ENCODE assay signal across 8 cellular contexts in the genomic region with DNA sequence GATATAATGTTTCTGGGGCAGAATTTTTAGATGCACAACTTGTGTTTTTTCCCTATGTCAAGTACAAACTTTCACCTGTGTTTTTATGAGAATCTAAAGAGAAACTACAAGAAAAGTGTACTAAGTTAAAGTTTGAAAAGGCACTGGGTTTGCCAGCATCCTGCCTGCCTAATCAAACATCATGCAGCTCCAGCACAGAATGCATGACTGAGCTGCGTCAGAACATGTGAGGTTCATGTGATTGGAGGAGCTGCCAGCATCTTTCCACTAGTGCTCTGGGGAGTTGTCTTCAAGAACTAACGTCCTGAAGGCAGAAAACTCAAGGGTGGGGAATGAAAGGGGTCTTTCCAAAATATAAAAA. TPM values are rescaled to one million over a fixed set of nuclear protein-coding genes. Genes with fewer than 3 reads are reported as not detected.
DNase-seq lines count a peak whose midpoint lies in the region; ATAC-seq, FAIRE-seq and TF ChIP-seq lines count a peak whose summit lies in the region.

No MANE protein-coding gene starts in this region.

- peaks cover 55% of the 10 kb centered on the region for H3K4me1 Mint-ChIP-seq in activated T-cell treated with anti-CD3 and anti-CD28 coated beads, Interleukin-2, amount 50 U/mL, for 4 hours (ENCODE audit: low read depth)
- no peaks in the 10 kb centered on the region for H3K4me1 Mint-ChIP-seq in type B pancreatic cell (ENCODE audit: unreplicated experiment)

- no peaks in the 10 kb centered on the region for H3K27me3 Mint-ChIP-seq in activated T-cell treated with anti-CD3 and anti-CD28 coated beads, Interleukin-2, amount 50 U/mL, for 4 hours (ENCODE audit: low read depth)
- no peaks in the 10 kb centered on the region for H3K27me3 Mint-ChIP-seq in type B pancreatic cell

- peak overlapping the region; percentile 41 for H2AFZ ChIP-seq in keratinocyte (ENCODE audit: control insufficient read depth, low read length)

- peak; percentile 85 for FAIRE-seq in keratinocyte (lab: Jason Lieb, UNC)

- CTCF ChIA-PET in RWPE1 (lab: Yijun Ruan, JAX) = interaction anchor here (0.6 kb wide), 1 partner anchor 64 kb away, joined by 3 read pairs; no protein-coding TSS in a partner anchor

- POLR2A ChIA-PET in RWPE1 (lab: Yijun Ruan, JAX; ENCODE audit: low non-redundant PET) = no interaction called here

- H3K9me3 Mint-ChIP-seq in activated T-cell treated with anti-CD3 and anti-CD28 coated beads, Interleukin-2, amount 50 U/mL, for 4 hours = no peaks in the 10 kb centered on the region
- H3K9me3 Mint-ChIP-seq in type B pancreatic cell = no peaks in the 10 kb centered on the region

- peak overlapping the region; percentile 36 for H3K4me2 ChIP-seq in keratinocyte (ENCODE audit: control insufficient read depth, extremely low read depth, insufficient read depth, low read depth, low read length)

- H3K27me3 ChIP-seq in keratinocyte (ENCODE audit: control insufficient read depth, extremely low read depth, insufficient read depth, low read length) = no peaks in the 10 kb centered on the region

- no peak overlapping the region for H3K27ac Mint-ChIP-seq in type B pancreatic cell

- TF ChIP-seq CTCF in keratinocyte (optimal IDR thresholded peaks at IDR 0.05 in 1 of 3, IDR thresholded peaks at IDR 0.05 in 1 of 3, conservative IDR thresholded peaks at IDR 0.05 in 1 of 3; ENCODE audit: extremely low read depth in 1 of 3, insufficient read depth in 2 of 3, low read length in 3 of 3) (no peak), type B pancreatic cell (conservative IDR thresholded peaks at IDR 0.05) (no peak), RWPE1 (conservative IDR thresholded peaks at IDR 0.05; ENCODE audit: low read depth) (no peak)

- H3K36me3 Mint-ChIP-seq in activated T-cell treated with anti-CD3 and anti-CD28 coated beads, Interleukin-2, amount 50 U/mL, for 4 hours (ENCODE audit: insufficient read depth) = no peaks in the 10 kb centered on the region
- H3K36me3 Mint-ChIP-seq in type B pancreatic cell = no peaks in the 10 kb centered on the region

- peaks cover 40% of the 10 kb centered on the region for H3K4me1 ChIP-seq in keratinocyte (ENCODE audit: control insufficient read depth, extremely low read depth, insufficient read depth, low read length)

- no peaks in the 10 kb centered on the region for H3K9me3 ChIP-seq in keratinocyte (ENCODE audit: control insufficient read depth, low read depth, low read length)

- H3K4me3 Mint-ChIP-seq in activated T-cell treated with anti-CD3 and anti-CD28 coated beads, Interleukin-2, amount 50 U/mL, for 4 hours = no peak overlapping the region
- no peak overlapping the region for H3K4me3 Mint-ChIP-seq in type B pancreatic cell

- no peak overlapping the region for H3K9ac ChIP-seq in keratinocyte (ENCODE audit: control insufficient read depth, extremely low read depth, insufficient read depth, low read length)

- H3K4me3 ChIP-seq in keratinocyte (ENCODE audit: control insufficient read depth in 2 of 3, extremely low read depth in 1 of 3, insufficient read depth in 2 of 3, low read depth in 1 of 3, low read length in 3 of 3) = no peak overlapping the region

- DNase-seq in AG08396 (ENCODE audit: low spot score) = peak; percentile 53
- DNase-seq in activated T-cell treated with anti-CD3 and anti-CD28 coated beads, Interleukin-2, amount 50 U/mL, for 4 hours = peak; percentile 17
- no peak for DNase-seq in keratinocyte (ENCODE audit: low read depth, low spot score)
- DNase-seq in NCI-H2107 (lab: John Stamatoyannopoulos, UW) = no peak
- no peak for DNase-seq in type B pancreatic cell (ENCODE audit: extremely low spot score, unreplicated experiment)
- DNase-seq in RWPE1 (ENCODE audit: low spot score) = no peak

- H3K9me1 ChIP-seq in keratinocyte (ENCODE audit: control insufficient read depth, extremely low read depth, insufficient read depth, low read length) = no peaks in the 10 kb centered on the region

- H3K36me3 ChIP-seq in keratinocyte (ENCODE audit: control insufficient read depth in 2 of 2, extremely low read depth in 1 of 2, insufficient read depth in 2 of 2, low read length in 2 of 2) = no peaks in the 10 kb centered on the region

- TF ChIP-seq POLR2A in GM19193 (IDR thresholded peaks at IDR 0.05; ENCODE audit: extremely low read depth, insufficient read depth, insufficient read length) = peak; percentile 30

- dilution Hi-C loops in keratinocyte (cut with MboI; ENCODE audit: extremely low pct_ligation_motif_present, low sequenced_read_pairs) = no loop called here

- H3K27ac ChIP-seq in keratinocyte (ENCODE audit: control insufficient read depth, insufficient read depth, low read length) (peak overlapping the region; percentile 41), RWPE1 (no peak overlapping the region)

- no peaks in the 10 kb centered on the region for H3K79me2 ChIP-seq in keratinocyte (ENCODE audit: control insufficient read depth, insufficient read depth, low read length)

- no peaks in the 10 kb centered on the region for H4K20me1 ChIP-seq in keratinocyte (ENCODE audit: control insufficient read depth, extremely low read depth, insufficient read depth, low read length)

- peak; percentile 62 for ATAC-seq in HG03159 (IDR thresholded peaks at IDR 0.05; ENCODE audit: unreplicated experiment)
- ATAC-seq in activated T-cell treated with anti-CD3 and anti-CD28 coated beads, Interleukin-2, amount 50 U/mL, for 4 hours = peak; percentile 27 to 42

RNA-seq across cellular contexts. Expression of a gene that starts 46.1 kb away (rescaled TPM):
- total RNA-seq in activated T-cell treated with anti-CD3 and anti-CD28 coated beads, Interleukin-2, amount 50 U/mL, for 4 hours = 10 to 100 TPM; 10.5 to 11.2 (median 10.8) TPM
- 17.2 to 20.5 TPM (median 19.6 TPM) in 3 replicates for polyA plus RNA-seq in keratinocyte
- 7.2 TPM for polyA plus RNA-seq in keratinocyte (2011; ENCODE audit: low read depth)
- polyA plus RNA-seq in keratinocyte (2011; cell fraction: cytosol; rRNA removed) = 7.8 and 16.1 TPM in 2 replicates
- polyA plus RNA-seq in keratinocyte (2011; cell fraction: nucleus; rRNA removed) = 33.6 and 39.6 TPM in 2 replicates
- 8.9 and 11.0 TPM in 2 replicates for polyA plus RNA-seq in keratinocyte (2012; ENCODE audit: low replicate concordance)
- 22.7 to 62.7 TPM (median 42.9 TPM) in 3 replicates for polyA minus RNA-seq in keratinocyte
- 13.0 TPM for polyA minus RNA-seq in keratinocyte (2011; cell fraction: cytosol; rRNA and poly(A)+ RNA removed)
- 46.8 and 96.8 TPM in 2 replicates for polyA minus RNA-seq in keratinocyte (2011; cell fraction: nucleus; rRNA and poly(A)+ RNA removed)
- 25.1 and 26.6 TPM in 2 replicates for total RNA-seq in type B pancreatic cell (ENCODE audit: low replicate concordance)

Comparison
In these comparisons a context has a peak if more than half of its experiments do, and no peak if none do; other contexts are left out.
1. DNase-seq: peak in AG08396 (single experiment) and activated T-cell treated with anti-CD3 and anti-CD28 coated beads, Interleukin-2, amount 50 U/mL, for 4 hours (single experiment); none in keratinocyte (single experiment), NCI-H2107 (single experiment), type B pancreatic cell (single experiment) and RWPE1 (single experiment).